3 cellular contexts compared by ENCODE assay signal in genomic region chr14:94192534-94192933, GRCh38.
TF ChIP-seq lines count a peak whose summit lies in the region.

No MANE protein-coding gene starts in this region.

TF ChIP-seq in HepG2, 621 proteins besides CTCF, POLR2A, EP300 and RAD21:
- no peak for TF ChIP-seq ZBTB21 (CRISPR knock-in tag; IDR thresholded peaks at IDR 0.05)
- no peak for TF ChIP-seq CENPT (CRISPR knock-in tag; IDR thresholded peaks at IDR 0.05; ENCODE audit: low read depth)
- peak; percentile 97 for TF ChIP-seq MAFF (IDR thresholded peaks at IDR 0.05; ENCODE audit: low read depth, low read length)
- TF ChIP-seq MAFK (conservative IDR thresholded peaks at IDR 0.05 in 1 of 2, IDR thresholded peaks at IDR 0.05 in 1 of 2; ENCODE audit: low read length in 2 of 2) = peak; percentile 97 to 98

TF ChIP-seq in IMR-90, 13 proteins besides CTCF, POLR2A, EP300 and RAD21:
- no peak for TF ChIP-seq RFX5 (IDR thresholded peaks at IDR 0.05; ENCODE audit: low read depth, low read length)
- peak; percentile 95 for TF ChIP-seq MAFK (IDR thresholded peaks at IDR 0.05; ENCODE audit: low read depth, low read length)
- no peak for TF ChIP-seq SMC3 (IDR thresholded peaks at IDR 0.05; ENCODE audit: low read depth, low read length)

TF ChIP-seq in WTC11, 78 proteins besides CTCF, POLR2A, EP300 and RAD21:
- no peak for TF ChIP-seq ZNF317 (CRISPR knock-in tag; IDR thresholded peaks at IDR 0.05; ENCODE audit: borderline replicate concordance, low read depth)
- no peak for TF ChIP-seq NR1H2 (CRISPR knock-in tag; IDR thresholded peaks at IDR 0.05)
- no peak for TF ChIP-seq E2F4 (CRISPR knock-in tag; IDR thresholded peaks at IDR 0.05; ENCODE audit: borderline replicate concordance, low read depth)
- TF ChIP-seq, protein P1, sequence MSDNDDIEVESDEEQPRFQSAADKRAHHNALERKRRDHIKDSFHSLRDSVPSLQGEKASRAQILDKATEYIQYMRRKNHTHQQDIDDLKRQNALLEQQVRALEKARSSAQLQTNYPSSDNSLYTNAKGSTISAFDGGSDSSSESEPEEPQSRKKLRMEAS (CRISPR knock-in tag; IDR thresholded peaks at IDR 0.05) = no peak
- TF ChIP-seq AFF4 (CRISPR knock-in tag; IDR thresholded peaks at IDR 0.05; ENCODE audit: borderline replicate concordance) = no peak
- no peak for TF ChIP-seq HMGA2 (CRISPR knock-in tag; IDR thresholded peaks at IDR 0.05)
- TF ChIP-seq CREB1 (CRISPR knock-in tag; IDR thresholded peaks at IDR 0.05) = no peak
- TF ChIP-seq NR3C1 (CRISPR knock-in tag; conservative IDR thresholded peaks at IDR 0.05; ENCODE audit: low read depth) = no peak
- no peak for TF ChIP-seq ZNF671 (CRISPR knock-in tag; IDR thresholded peaks at IDR 0.05)
- no peak for TF ChIP-seq CREM (CRISPR knock-in tag; IDR thresholded peaks at IDR 0.05)
- TF ChIP-seq AR (CRISPR knock-in tag; IDR thresholded peaks at IDR 0.05) = no peak
- TF ChIP-seq STAT6 (CRISPR knock-in tag; conservative IDR thresholded peaks at IDR 0.05; ENCODE audit: low read depth) = no peak
- TF ChIP-seq, protein P2, sequence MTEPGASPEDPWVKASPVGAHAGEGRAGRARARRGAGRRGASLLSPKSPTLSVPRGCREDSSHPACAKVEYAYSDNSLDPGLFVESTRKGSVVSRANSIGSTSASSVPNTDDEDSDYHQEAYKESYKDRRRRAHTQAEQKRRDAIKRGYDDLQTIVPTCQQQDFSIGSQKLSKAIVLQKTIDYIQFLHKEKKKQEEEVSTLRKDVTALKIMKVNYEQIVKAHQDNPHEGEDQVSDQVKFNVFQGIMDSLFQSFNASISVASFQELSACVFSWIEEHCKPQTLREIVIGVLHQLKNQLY (CRISPR knock-in tag; IDR thresholded peaks at IDR 0.05) = no peak
- TF ChIP-seq ZNF121 (CRISPR knock-in tag; IDR thresholded peaks at IDR 0.05) = no peak
- TF ChIP-seq CBFB (CRISPR knock-in tag; IDR thresholded peaks at IDR 0.05; ENCODE audit: low read depth) = no peak
- no peak for TF ChIP-seq IRF2 (CRISPR knock-in tag; IDR thresholded peaks at IDR 0.05; ENCODE audit: borderline replicate concordance, low read depth)
TF ChIP-seq in WTC11: peak in this region for 0.
